In genomic region chr11:6611092-6612007, GRCh38 we compare ENCODE assay signal across 8 cellular contexts. TPM values are rescaled to one million over a fixed set of nuclear protein-coding genes. Genes with fewer than 3 reads are reported as not detected.
DNase-seq lines count a peak whose midpoint lies in the region; ATAC-seq and TF ChIP-seq lines count a peak whose summit lies in the region.

No MANE protein-coding gene starts in this region.

- H3K4me3 ChIP-seq in AG10803 (ENCODE audit: low read length), result peak overlapping the region; percentile 76
- H3K4me3 ChIP-seq in naive thymus-derived CD4-positive, alpha-beta T cell (ENCODE audit: low read length), result peak overlapping the region; percentile 68

- H3K36me3 ChIP-seq in naive thymus-derived CD4-positive, alpha-beta T cell (ENCODE audit: control insufficient read depth in 2 of 3, insufficient read depth in 3 of 3, low read length in 3 of 3), result peaks cover 7 to 52% (median 17%) of the 10 kb centered on the region in 3 experiments

- H3K4me1 ChIP-seq in naive thymus-derived CD4-positive, alpha-beta T cell (ENCODE audit: control insufficient read depth in 2 of 2, insufficient read depth in 2 of 2, low read length in 2 of 2), result peaks cover 32 to 34% of the 10 kb centered on the region in 2 donors

- no peaks in the 10 kb centered on the region for H3K9me3 ChIP-seq in naive thymus-derived CD4-positive, alpha-beta T cell (ENCODE audit: control insufficient read depth in 2 of 3, low read length in 3 of 3)

- no peak for DNase-seq in AG10803 (ENCODE audit: low read depth)
- peak; percentile 10 for DNase-seq in activated B cell treated with CpG ODN at 0.5 μM for 24 hours
- DNase-seq in erythroblast (lab: John Stamatoyannopoulos, UW), result peak; percentile 60 to 71
- DNase-seq in naive thymus-derived CD4-positive, alpha-beta T cell, result peak in 2 of 9 donors; percentile 20 to 50
- DNase-seq in HPDE6-E6E7 (ENCODE audit: extremely low spot score), result no peak

- peak overlapping the region; percentile 91 for H3K27ac ChIP-seq in naive thymus-derived CD4-positive, alpha-beta T cell (ENCODE audit: low read depth, low read length)

- no peaks in the 10 kb centered on the region for H3K9me3 Mint-ChIP-seq in activated B cell treated with CpG ODN at 0.5 μM for 24 hours
- H3K9me3 Mint-ChIP-seq in naive thymus-derived CD4-positive, alpha-beta T cell, result no peaks in the 10 kb centered on the region

- H3K27me3 Mint-ChIP-seq in activated B cell treated with CpG ODN at 0.5 μM for 24 hours, result no peaks in the 10 kb centered on the region
- H3K27me3 Mint-ChIP-seq in naive thymus-derived CD4-positive, alpha-beta T cell, result no peaks in the 10 kb centered on the region

- H3K4me1 Mint-ChIP-seq in activated B cell treated with CpG ODN at 0.5 μM for 24 hours, result peaks cover 25% of the 10 kb centered on the region
- peaks cover 9 to 46% (median 35%) of the 10 kb centered on the region in 7 donors for H3K4me1 Mint-ChIP-seq in naive thymus-derived CD4-positive, alpha-beta T cell

- intact Hi-C loops in activated B cell treated with CpG ODN at 0.5 μM for 24 hours (cut with micrococcal nuclease), result loop anchor here (1.0 to 5.0 kb wide), 6 partner anchors 8 to 924 kb away; partner anchors contain the start of genes ARFIP2, ILK, MRPL17 and PPFIBP2
- intact Hi-C loops in naive thymus-derived CD4-positive, alpha-beta T cell (cut with micrococcal nuclease), result loop anchor here (1.0 to 10.0 kb wide), 11 partner anchors 7 to 903 kb away; partner anchors contain the start of genes ARFIP2 (in 2 of the 2), FHIP1B (in 2 of the 2), MRPL17 (in 2 of the 2) and TIMM10B (in 2 of the 2)

- H3K27ac Mint-ChIP-seq in activated B cell treated with CpG ODN at 0.5 μM for 24 hours, result peak overlapping the region; percentile 85
- H3K27ac Mint-ChIP-seq in naive thymus-derived CD4-positive, alpha-beta T cell, result peak overlapping the region in 5 of 9 donors; percentile 90 to 98 (median 96)

- H3K27me3 ChIP-seq in naive thymus-derived CD4-positive, alpha-beta T cell (ENCODE audit: control insufficient read depth in 2 of 2, insufficient read depth in 2 of 2, low read length in 2 of 2), result no peaks in the 10 kb centered on the region

- ATAC-seq in GM19035 (IDR thresholded peaks at IDR 0.05; ENCODE audit: unreplicated experiment) (peak; percentile 17), HG03342 (IDR thresholded peaks at IDR 0.05; ENCODE audit: unreplicated experiment) (peak; percentile 11), activated B cell treated with CpG ODN at 0.5 μM for 24 hours (ENCODE audit: low read depth) (peak; percentile 8), GM18873 (IDR thresholded peaks at IDR 0.05; ENCODE audit: low FRiP score, unreplicated experiment) (no peak)
- peak; percentile 8 for ATAC-seq in naive thymus-derived CD4-positive, alpha-beta T cell

- POLR2A ChIA-PET in activated B cell treated with CpG ODN at 0.5 μM for 24 hours (lab: Charles Lee), result interaction anchor here (0.6 to 3.3 kb wide), 22 partner anchors 8 to 922 kb away, joined by 3 to 44 read pairs (median 4); partner anchors contain the start of genes APBB1, ARFIP2, DCHS1 and ILK
- POLR2A ChIA-PET in naive thymus-derived CD4-positive, alpha-beta T cell (lab: Charles Lee), result interaction anchor here (0.6 to 10.3 kb wide), 33 partner anchors 7 to 213 kb away, joined by 3 to 170 read pairs (median 6); partner anchors contain the start of genes ARFIP2, ILK, MRPL17 and RRP8

- H3K36me3 Mint-ChIP-seq in activated B cell treated with CpG ODN at 0.5 μM for 24 hours (ENCODE audit: low read depth), result peaks cover 45% of the 10 kb centered on the region
- H3K36me3 Mint-ChIP-seq in naive thymus-derived CD4-positive, alpha-beta T cell, result peaks cover 7 to 55% (median 17%) of the 10 kb centered on the region in 5 donors

- CTCF ChIA-PET in activated B cell treated with CpG ODN at 0.5 μM for 24 hours (lab: Charles Lee), result interaction anchor here (1.0 to 1.2 kb wide), 3 partner anchors 56 to 72 kb away, joined by 3 to 11 read pairs (median 3); partner anchors contain the start of gene MRPL17
- CTCF ChIA-PET in naive thymus-derived CD4-positive, alpha-beta T cell (lab: Charles Lee), result interaction anchor here (0.6 to 3.9 kb wide), 9 partner anchors 9 to 126 kb away, joined by 3 to 19 read pairs (median 5); partner anchors contain the start of gene MRPL17

- H3K4me3 Mint-ChIP-seq in activated B cell treated with CpG ODN at 0.5 μM for 24 hours, result peak overlapping the region; percentile 85
- H3K4me3 Mint-ChIP-seq in naive thymus-derived CD4-positive, alpha-beta T cell, result peak overlapping the region in 6 of 10 donors; percentile 84 to 94 (median 92)

- TF ChIP-seq CTCF in AG10803 (conservative IDR thresholded peaks at IDR 0.05; ENCODE audit: low read length), result no peak
- no peak for TF ChIP-seq CTCF in activated B cell treated with CpG ODN at 0.5 μM for 24 hours (IDR thresholded peaks at IDR 0.05)

- no peak for TF ChIP-seq POLR2A in erythroblast (IDR thresholded peaks at IDR 0.05; ENCODE audit: low read length)

RNA-seq across cellular contexts. Expression of gene TAF10, which starts 0.7 kb away (rescaled TPM):
- 149 and 154 TPM in 2 replicates for total RNA-seq in activated B cell treated with CpG ODN at 0.5 μM for 24 hours
- 100 to 1,000 TPM; 116 to 135 (median 128) TPM for total RNA-seq in naive thymus-derived CD4-positive, alpha-beta T cell
- 100 to 1,000 TPM; 210 to 247 TPM for polyA plus RNA-seq in naive thymus-derived CD4-positive, alpha-beta T cell

RNA-seq across cellular contexts. Expression of gene ILK, which starts 7.8 kb away (rescaled TPM):
- total RNA-seq in activated B cell treated with CpG ODN at 0.5 μM for 24 hours, result 113 and 128 TPM in 2 replicates
- 100 to 1,000 TPM in 1 of 5 experiments, 10 to 100 TPM in 4; 34.4 to 165 (median 89.6) TPM for total RNA-seq in naive thymus-derived CD4-positive, alpha-beta T cell
- polyA plus RNA-seq in naive thymus-derived CD4-positive, alpha-beta T cell, result 10 to 100 TPM; 67.8 to 79.7 TPM

RNA-seq across cellular contexts. Expression of gene TPP1, which starts 7.9 kb away (rescaled TPM):
- 98.2 and 123 TPM in 2 replicates for total RNA-seq in activated B cell treated with CpG ODN at 0.5 μM for 24 hours
- 100 to 1,000 TPM in 3 of 5 experiments, 10 to 100 TPM in 2; 49.9 to 160 (median 134) TPM for total RNA-seq in naive thymus-derived CD4-positive, alpha-beta T cell
- 100 to 1,000 TPM in 1 of 2 donors, 10 to 100 TPM in 1; 91.6 to 116 TPM for polyA plus RNA-seq in naive thymus-derived CD4-positive, alpha-beta T cell

RNA-seq across cellular contexts. Expression of gene RRP8, which starts 7.9 kb away (rescaled TPM):
- total RNA-seq in activated B cell treated with CpG ODN at 0.5 μM for 24 hours, result 29.1 and 30.5 TPM in 2 replicates
- 10 to 100 TPM; 21.4 to 37.9 (median 27.9) TPM for total RNA-seq in naive thymus-derived CD4-positive, alpha-beta T cell
- 10 to 100 TPM; 17.2 to 29.1 TPM for polyA plus RNA-seq in naive thymus-derived CD4-positive, alpha-beta T cell

RNA-seq across cellular contexts. Expression of gene DCHS1, which starts 44.3 kb away (rescaled TPM):
- 0.17 and 0.22 TPM in 2 replicates for total RNA-seq in activated B cell treated with CpG ODN at 0.5 μM for 24 hours
- 10 to 100 TPM in 3 of 5 experiments, 1 to 10 TPM in 1, under 1 TPM in 1; 0.48 to 12.5 (median 10.9) TPM for total RNA-seq in naive thymus-derived CD4-positive, alpha-beta T cell
- polyA plus RNA-seq in naive thymus-derived CD4-positive, alpha-beta T cell, result 1 to 10 TPM; 2.7 to 4.8 TPM

Comparison
In these comparisons a context has a peak if more than half of its experiments do, and no peak if none do; other contexts are left out.
1. DNase-seq: peak in activated B cell treated with CpG ODN at 0.5 μM for 24 hours (single experiment) and erythroblast (2 of 2); none in AG10803 (single experiment) and HPDE6-E6E7 (single experiment).